Comparison of ENCODE assay signal across 14 cellular contexts in the genomic region with DNA sequence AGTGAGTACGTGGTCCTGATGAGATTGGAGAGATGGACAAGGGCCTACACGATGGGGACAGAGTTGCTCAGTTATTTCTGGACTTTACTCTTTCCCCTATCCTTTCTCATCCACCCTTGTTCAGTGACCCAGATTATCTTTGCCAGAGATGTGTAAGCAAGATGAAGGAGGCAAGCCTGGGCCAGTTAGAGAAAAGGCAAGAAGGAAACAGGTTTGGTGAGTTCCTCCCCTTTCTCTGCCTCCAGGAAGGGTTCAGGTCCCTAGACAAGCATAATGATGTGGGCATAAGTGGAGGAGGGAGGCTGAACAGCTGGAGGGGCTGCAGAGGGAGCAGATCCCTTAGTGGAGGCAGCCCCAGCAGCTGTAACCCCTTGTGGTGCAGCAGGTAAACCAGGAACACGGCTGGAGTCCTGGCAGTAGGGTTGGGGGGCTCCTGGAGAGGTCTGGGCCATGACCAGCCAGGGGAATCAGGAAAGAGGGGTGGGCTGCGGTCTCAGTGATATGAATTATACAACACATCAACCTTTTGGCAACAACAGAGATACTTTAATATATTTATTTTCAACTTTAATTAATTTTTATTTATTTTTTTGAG. TPM values are rescaled to one million over a fixed set of nuclear protein-coding genes. Genes with fewer than 3 reads are reported as not detected.
DNase-seq lines count a peak whose midpoint lies in the region; ATAC-seq and TF ChIP-seq lines count a peak whose summit lies in the region.
"Had no signal": no experiment of that assay in that cellular context is flagged by ENCODE, and none has a peak within 500 bp of the region (broad histone marks: within the 10 kb centered on the region; RNA-seq: fewer than 3 reads in every experiment).

No MANE protein-coding gene starts in this region.

- no peaks in the 10 kb centered on the region for H3K27me3 Mint-ChIP-seq in osteocyte (ENCODE audit: unreplicated experiment)

- RAD21 ChIA-PET in HCT116 (lab: Charles Lee; ENCODE audit: low non-redundant PET in 1 of 2, low total read pairs in 2 of 2, uncharacterized antibody in 2 of 2, unreplicated experiment in 2 of 2), result no interaction called here

- H3K79me2 ChIP-seq in HCT116 (ENCODE audit: insufficient read depth, low read length) (no peaks in the 10 kb centered on the region), mammary epithelial cell (ENCODE audit: insufficient read depth, low read length) (no peaks in the 10 kb centered on the region), parathyroid adenoma (no peaks in the 10 kb centered on the region)

- peak overlapping the region; percentile 48 for H2AFZ ChIP-seq in HCT116 (ENCODE audit: low read depth, low read length, poor library complexity, severe bottlenecking)
- H2AFZ ChIP-seq in mammary epithelial cell (ENCODE audit: low read depth, low read length), result peak overlapping the region; percentile 67
- H2AFZ ChIP-seq in parathyroid adenoma, result peak overlapping the region; percentile 28

- H3K4me2 ChIP-seq in HCT116 (ENCODE audit: low read length), result peak overlapping the region; percentile 41
- H3K4me2 ChIP-seq in mammary epithelial cell (ENCODE audit: insufficient read depth, low read depth, low read length), result peak overlapping the region; percentile 80
- H3K4me2 ChIP-seq in parathyroid adenoma (ENCODE audit: low read length), result peak overlapping the region; percentile 64

- H4K20me1 ChIP-seq in HCT116 (ENCODE audit: insufficient read depth) (no peaks in the 10 kb centered on the region), mammary epithelial cell (ENCODE audit: insufficient read depth, low read length) (no peaks in the 10 kb centered on the region)

- in situ Hi-C loops in mammary epithelial cell (cut with MboI; ENCODE audit: low sequenced_read_pairs in 2 of 2), result no loop called here

- H3K27me3 ChIP-seq in HCT116 (ENCODE audit: insufficient read depth, low read length) (no peaks in the 10 kb centered on the region), mammary epithelial cell (ENCODE audit: insufficient read depth, low read length) (no peaks in the 10 kb centered on the region), parathyroid adenoma (ENCODE audit: control insufficient read depth, insufficient read depth, low read length) (no peaks in the 10 kb centered on the region)
- H3K27me3 ChIP-seq: gastrocnemius medialis had no signal

- H3K27ac Mint-ChIP-seq in osteocyte (ENCODE audit: unreplicated experiment), result no peak overlapping the region

- intact Hi-C loops in HCT116 (cut with micrococcal nuclease), result no loop called here
- intact Hi-C loops in mammary epithelial cell (cut with micrococcal nuclease), result no loop called here

- H3K9ac ChIP-seq in HCT116 (ENCODE audit: low read length) (no peak overlapping the region), mammary epithelial cell (ENCODE audit: insufficient read depth, low read length) (no peak overlapping the region), parathyroid adenoma (no peak overlapping the region)

- DNase-seq in NCI-H526 (lab: John Stamatoyannopoulos, UW), result peak; percentile 10 to 29
- DNase-seq in NCI-H526 treated with DMSO at 0.1 percent for 48 hours (lab: John Stamatoyannopoulos, UW), result no peak
- no peak for DNase-seq in HCT116 (ENCODE audit: low read depth, low spot score)
- DNase-seq in mammary epithelial cell, result peak; percentile 86
- DNase-seq in NCI-H1930 (lab: John Stamatoyannopoulos, UW), result no peak
- no peak for DNase-seq in NAMALWA (ENCODE audit: low spot score)
- DNase-seq in osteocyte (ENCODE audit: extremely low spot score, unreplicated experiment), result no peak
- DNase-seq: cortex of kidney; gastrocnemius medialis; NCI-H1694 treated with DMSO at 0.1 percent for 48 hours; stimulated activated CD4-positive, alpha-beta T cell treated with anti-CD3 and anti-CD28 coated beads, Interleukin-4, amount 100 ng/mL, for 4 hours had no signal

- no peak for ATAC-seq in HCT116
- ATAC-seq: gastrocnemius medialis had no signal

- no peaks in the 10 kb centered on the region for H3K36me3 ChIP-seq in HCT116 (ENCODE audit: control insufficient read depth in 1 of 2, insufficient read depth in 2 of 2, low read length in 2 of 2)
- no peaks in the 10 kb centered on the region for H3K36me3 ChIP-seq in mammary epithelial cell (ENCODE audit: insufficient read depth, low read length)
- H3K36me3 ChIP-seq in parathyroid adenoma (ENCODE audit: control insufficient read depth, insufficient read depth, low read length), result no peaks in the 10 kb centered on the region
- H3K36me3 ChIP-seq: gastrocnemius medialis, thoracic aorta had no signal

- dilution Hi-C loops in mammary epithelial cell (cut with HindIII; ENCODE audit: low sequenced_read_pairs), result no loop called here

- TF ChIP-seq CTCF in HCT116 (IDR thresholded peaks at IDR 0.05 in 2 of 3, conservative IDR thresholded peaks at IDR 0.05 in 1 of 3; ENCODE audit: borderline replicate concordance in 1 of 3, insufficient read depth in 1 of 3, low read depth in 2 of 3, low read length in 2 of 3) (no peak), mammary epithelial cell (conservative IDR thresholded peaks at IDR 0.05 in 1 of 2, IDR thresholded peaks at IDR 0.05 in 1 of 2; ENCODE audit: extremely low read depth in 1 of 2, insufficient read depth in 1 of 2, low read depth in 1 of 2, low read length in 2 of 2) (no peak), parathyroid adenoma (IDR thresholded peaks at IDR 0.05) (no peak), osteocyte (IDR thresholded peaks at IDR 0.05) (no peak)

- no peaks in the 10 kb centered on the region for H3K9me2 ChIP-seq in HCT116 (ENCODE audit: insufficient read depth)

- H3K4me3 ChIP-seq in HCT116 (replicated peaks in 1 of 2; ENCODE audit: low read depth in 1 of 2, low read length in 2 of 2) (no peak overlapping the region), mammary epithelial cell (replicated peaks in 1 of 3; ENCODE audit: insufficient read depth in 1 of 3, low read depth in 2 of 3, low read length in 3 of 3) (peak overlapping the region in 1 of 3 experiments; percentile 8), parathyroid adenoma (ENCODE audit: low read depth, low read length) (peak overlapping the region; percentile 12)
- H3K4me3 ChIP-seq: gastrocnemius medialis, thoracic aorta had no signal

- 0% methylated on average over 3 of the region's 4 CpGs for WGBS in mammary epithelial cell (ENCODE audit: low coverage, missing lambda C conversion rate)

- TF ChIP-seq POLR2A in HCT116 (IDR thresholded peaks at IDR 0.05; ENCODE audit: borderline replicate concordance, extremely low read depth, insufficient read depth, insufficient read length), result no peak

- no peak for TF ChIP-seq RAD21 in HCT116 (IDR thresholded peaks at IDR 0.05; ENCODE audit: low read depth)

- BruUV-seq in HCT116 (replicated peaks; lab: Mats Ljungman, UMichigan), result no TSS peak
- BruUV-seq in mammary epithelial cell (replicated peaks; lab: Mats Ljungman, UMichigan), result no TSS peak

- CTCF ChIA-PET in HCT116 (lab: Charles Lee), result no interaction called here
- CTCF ChIA-PET in mammary epithelial cell (lab: Charles Lee; ENCODE audit: low non-redundant PET), result no interaction called here

- POLR2A ChIA-PET in HCT116 (lab: Charles Lee), result no interaction called here

- H3K4me1 Mint-ChIP-seq in osteocyte (ENCODE audit: unreplicated experiment), result peaks cover 12% of the 10 kb centered on the region

- H3K4me1 ChIP-seq in HCT116 (ENCODE audit: control insufficient read depth in 1 of 2, insufficient read depth in 2 of 2, low read length in 2 of 2) (peaks cover 15 to 36% of the 10 kb centered on the region in 2 experiments; a peak in 3 of 4 replicates), mammary epithelial cell (ENCODE audit: insufficient read depth, low read length) (peaks cover 53% of the 10 kb centered on the region), parathyroid adenoma (peaks cover 8% of the 10 kb centered on the region)
- H3K4me1 ChIP-seq: gastrocnemius medialis had no signal

- H3K9me3 ChIP-seq in HCT116 (ENCODE audit: control insufficient read depth in 1 of 2, insufficient read depth in 1 of 2, low read depth in 1 of 2, low read length in 2 of 2) (no peaks in the 10 kb centered on the region), mammary epithelial cell (replicated peaks; ENCODE audit: insufficient read depth, low read length) (no peaks in the 10 kb centered on the region), parathyroid adenoma (ENCODE audit: control insufficient read depth, low read length) (no peaks in the 10 kb centered on the region)
- H3K9me3 ChIP-seq: gastrocnemius medialis, thoracic aorta had no signal

- no peak overlapping the region for H3K4me3 Mint-ChIP-seq in osteocyte (ENCODE audit: unreplicated experiment)

- H3K27ac ChIP-seq in HCT116 (ENCODE audit: low read depth, low read length) (no peak overlapping the region), mammary epithelial cell (ENCODE audit: insufficient read depth, low read depth, low read length) (no peak overlapping the region), parathyroid adenoma (peak overlapping the region; percentile 64)
- H3K27ac ChIP-seq: gastrocnemius medialis, thoracic aorta had no signal

- H3K36me3 Mint-ChIP-seq in osteocyte (ENCODE audit: unreplicated experiment), result no peaks in the 10 kb centered on the region

- peaks cover 4% of the 10 kb centered on the region for H3K9me3 Mint-ChIP-seq in osteocyte (ENCODE audit: unreplicated experiment)

TF ChIP-seq in HCT116, 20 proteins besides CTCF, POLR2A, EP300 and RAD21:
- TF ChIP-seq SIN3A (IDR thresholded peaks at IDR 0.05; ENCODE audit: low read depth) (no peak), SP1 (IDR thresholded peaks at IDR 0.05; ENCODE audit: low read depth) (0 out of 2 replicates have a peak, but pooled peaks have one; percentile 28)

RNA-seq across cellular contexts. Expression of a gene that starts 9.2 kb away (rescaled TPM):
- 217 TPM for total RNA-seq in HCT116 (2021; ENCODE audit: unreplicated experiment)
- polyA plus RNA-seq in HCT116 (2012), result 90.4 and 106 TPM in 2 replicates
- 100 to 1,000 TPM; 234 to 414 TPM for total RNA-seq in mammary epithelial cell
- 232 TPM for polyA plus RNA-seq in mammary epithelial cell
- polyA minus RNA-seq in mammary epithelial cell, result 408 TPM
- total RNA-seq in osteocyte, result 214 and 216 TPM in 2 replicates

RNA-seq across cellular contexts. Expression of a gene that starts 41.8 kb away (rescaled TPM):
- total RNA-seq in HCT116 (2021; ENCODE audit: unreplicated experiment) (9.0 TPM), mammary epithelial cell (not detected), osteocyte (not detected in 2 replicates)
- polyA plus RNA-seq in HCT116 (2012), result not detected in 2 replicates
- polyA plus RNA-seq in mammary epithelial cell, result not detected
- not detected for polyA minus RNA-seq in mammary epithelial cell
- total RNA-seq: gastrocnemius medialis, lower leg skin had no signal

Comparison
In these comparisons a context has a peak if more than half of its experiments do, and no peak if none do; other contexts are left out.
1. DNase-seq: peak in NCI-H526 (2 of 2) and mammary epithelial cell (single experiment); none in NCI-H526 treated with DMSO at 0.1 percent for 48 hours (single experiment), HCT116 (single experiment), NCI-H1930 (0 of 2), NAMALWA (single experiment) and osteocyte (single experiment).
2. RNA of a gene that starts 41.8 kb away (total RNA-seq): 9.0 TPM in HCT116 (single experiment); not detected in mammary epithelial cell and not detected in osteocyte; every median in the first group is over 10 times any median in the second.
3. Peak in every context shown above with its lines, with median percentiles within 50 percentile points of each other: H2AFZ ChIP-seq and H3K4me2 ChIP-seq.